In the genomic region with DNA sequence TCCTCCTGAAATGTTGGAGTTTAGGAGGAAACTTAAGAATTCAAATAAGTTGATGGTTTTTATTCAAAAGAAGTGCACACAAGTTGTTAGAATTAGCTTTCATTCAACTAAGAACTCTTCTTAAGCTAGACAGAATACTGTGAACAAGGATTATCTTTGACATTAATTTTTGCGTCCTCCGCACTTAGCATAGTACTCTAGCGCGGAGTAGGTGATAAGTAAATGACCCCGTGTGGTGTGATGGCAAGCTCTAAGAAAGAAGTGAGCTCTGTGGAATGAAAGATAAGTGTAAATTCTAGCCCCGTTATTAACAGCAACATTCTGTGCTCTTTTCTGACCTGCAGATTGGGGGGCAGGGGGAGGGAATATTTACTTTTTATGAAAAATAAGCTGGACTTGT, we compare ENCODE assay signal across 9 cellular contexts. TPM values are rescaled to one million over a fixed set of nuclear protein-coding genes. Genes with fewer than 3 reads are reported as not detected.
DNase-seq lines count a peak whose midpoint lies in the region; ATAC-seq and TF ChIP-seq lines count a peak whose summit lies in the region.
"Had no signal": no experiment of that assay in that cellular context is flagged by ENCODE, and none has a peak within 500 bp of the region (broad histone marks: within the 10 kb centered on the region; RNA-seq: fewer than 3 reads in every experiment).

No MANE protein-coding gene starts in this region.

- H3K27me3 ChIP-seq in iPS DF 6.9 (ENCODE audit: control insufficient read depth, insufficient read depth, low read length) (no peaks in the 10 kb centered on the region), spleen (replicated peaks in 1 of 7) (no peaks in the 10 kb centered on the region)

- no CpG with 5 or more reads among the region's 6 CpGs for WGBS in iPS DF 6.9 (ENCODE audit: insufficient coverage, insufficient read length)
- 24 to 37% (median 32%) methylated on average over 6 of the region's 6 CpGs for WGBS in spleen, 5 donors

- peak; percentile 23 for DNase-seq in DMS 273 (lab: John Stamatoyannopoulos, UW; ENCODE audit: unreplicated experiment)
- DNase-seq in DMS 273 treated with DMSO at 0.1 percent for 48 hours (lab: John Stamatoyannopoulos, UW), result no peak
- peak; percentile 30 for DNase-seq in RKO (ENCODE audit: low spot score)
- no peak for DNase-seq in iPS DF 6.9 (ENCODE audit: low read depth, low spot score)
- DNase-seq in spleen, result no peak
- no peak for DNase-seq in activated CD4-positive, CD25-positive, alpha-beta regulatory T cell (lab: John Stamatoyannopoulos, UW)
- no peak for DNase-seq in GM19240 (ENCODE audit: insufficient read length, low spot score)
- DNase-seq: stimulated activated CD4-positive, alpha-beta T cell treated with anti-CD3 and anti-CD28 coated beads, Interleukin-1b, Interleukin-23, amount 100 ng/mL, for 48 hours had no signal

- peaks cover 2% of the 10 kb centered on the region; the same call in 1 of the 2 replicates for H3K4me1 ChIP-seq in iPS DF 6.9 (ENCODE audit: control insufficient read depth, insufficient read depth, low read length)
- peaks cover 24 to 56% (median 42%) of the 10 kb centered on the region in 6 donors for H3K4me1 ChIP-seq in spleen

- intact Hi-C loops in spleen (cut with DNase I; ENCODE audit: low total_unique reads), result no loop called here

- H3K9me3 ChIP-seq in iPS DF 6.9 (ENCODE audit: control insufficient read depth, insufficient read depth, low read length) (no peaks in the 10 kb centered on the region), spleen (no peaks in the 10 kb centered on the region)

- H3K36me3 ChIP-seq in iPS DF 6.9 (ENCODE audit: control insufficient read depth, insufficient read depth, low read length), result peaks cover 3% of the 10 kb centered on the region; the same call in 1 of the 2 replicates
- H3K36me3 ChIP-seq in spleen, result peaks cover 0 to 51% (median 34%) of the 10 kb centered on the region in 6 donors

- H3K4me3 ChIP-seq in iPS DF 6.9 (ENCODE audit: low read length), result peak overlapping the region; percentile 99; the same call in 1 of the 2 replicates
- peak overlapping the region; percentile 79 to 98 (median 96) for H3K4me3 ChIP-seq in spleen

- H3K27ac ChIP-seq in iPS DF 6.9 (ENCODE audit: low read length), result no peak overlapping the region
- H3K27ac ChIP-seq in spleen, result peak overlapping the region in 2 of 8 donors; percentile 90 to 93

- no peak for TF ChIP-seq CTCF in spleen (IDR thresholded peaks at IDR 0.05 in 8 of 11, conservative IDR thresholded peaks at IDR 0.05 in 3 of 11)

- ATAC-seq in HG02759 (IDR thresholded peaks at IDR 0.05; ENCODE audit: unreplicated experiment), result no peak

- no peak for TF ChIP-seq POLR2A in spleen (IDR thresholded peaks at IDR 0.05)

RNA-seq across cellular contexts. Expression of a gene that starts 1.0 kb away (rescaled TPM):
- 10 to 100 TPM; 17.8 to 27.2 (median 22.0) TPM for total RNA-seq in spleen
- polyA plus RNA-seq in spleen, result 10 to 100 TPM; 20.5 to 28.3 (median 27.8) TPM

RNA-seq across cellular contexts. Expression of a gene that starts 1.2 kb away (rescaled TPM):
- 10 to 100 TPM; 10.8 to 19.3 (median 15.2) TPM for total RNA-seq in spleen
- polyA plus RNA-seq in spleen, result 10 to 100 TPM in 1 of 3 donors, 1 to 10 TPM in 2; 7.8 to 12.3 (median 9.4) TPM

RNA-seq across cellular contexts. Expression of a gene that starts 12.8 kb away (rescaled TPM):
- 10 to 100 TPM; 22.9 to 35.2 (median 30.1) TPM for total RNA-seq in spleen
- polyA plus RNA-seq in spleen, result 10 to 100 TPM; 16.3 to 22.1 (median 21.8) TPM

Comparison
In these comparisons a context has a peak if more than half of its experiments do, and no peak if none do; other contexts are left out.
1. DNase-seq: peak in DMS 273 (single experiment) and RKO (single experiment); none in DMS 273 treated with DMSO at 0.1 percent for 48 hours (single experiment), iPS DF 6.9 (single experiment), spleen (single experiment), activated CD4-positive, CD25-positive, alpha-beta regulatory T cell (0 of 4) and GM19240 (single experiment).